Comparison of ENCODE assay signal across 21 cellular contexts in genomic region chr14:96284430-96284829, GRCh38. TPM values are rescaled to one million over a fixed set of nuclear protein-coding genes. Genes with fewer than 3 reads are reported as not detected.
DNase-seq lines count a peak whose midpoint lies in the region; ATAC-seq, FAIRE-seq and TF ChIP-seq lines count a peak whose summit lies in the region.
"Had no signal": no experiment of that assay in that cellular context is flagged by ENCODE, and none has a peak within 500 bp of the region (broad histone marks: within the 10 kb centered on the region; RNA-seq: fewer than 3 reads in every experiment).

No MANE protein-coding gene starts in this region.

- WGBS in smooth muscle cell (ENCODE audit: low lambda C conversion rate): 92% methylated on average over 1 of the region's 1 CpG

- peak overlapping the region; percentile 92 for H3K27ac ChIP-seq in smooth muscle cell (ENCODE audit: low read depth)
- H3K27ac ChIP-seq: A549, C4-2B had no signal

- H3K4me1 Mint-ChIP-seq in T-helper 17 cell: peaks cover 2% of the 10 kb centered on the region
- H3K4me1 Mint-ChIP-seq in mesothelial cell of epicardium: peaks cover 60% of the 10 kb centered on the region
- H3K4me1 Mint-ChIP-seq: CD4-positive, alpha-beta memory T cell had no signal

- H3K4me3 ChIP-seq in smooth muscle cell: no peak overlapping the region
- H3K4me3 ChIP-seq: A549, HAP-1 had no signal

- DNase-seq in T-helper 17 cell (no peak), mesothelial cell of epicardium (ENCODE audit: low spot score in 2 of 2, unreplicated experiment in 2 of 2) (no peak), smooth muscle cell (lab: John Stamatoyannopoulos, UW; ENCODE audit: unreplicated experiment) (no peak), SIG-M5 (lab: John Stamatoyannopoulos, UW) (no peak)
- DNase-seq in effector CD4-positive, alpha-beta T cell: no peak
- DNase-seq: BE2C; CD4-positive, alpha-beta memory T cell; DMS153; DMS79 treated with DMSO at 0.1 percent for 48 hours; EL; IMR-90 had no signal

- H3K27ac Mint-ChIP-seq in T-helper 17 cell (peak overlapping the region; percentile 57), mesothelial cell of epicardium (peak overlapping the region; percentile 96)

- H2AFZ ChIP-seq in smooth muscle cell (ENCODE audit: low read depth): no peak overlapping the region

- no peaks in the 10 kb centered on the region for H3K27me3 ChIP-seq in smooth muscle cell (ENCODE audit: low read depth)
- H3K27me3 ChIP-seq: BE2C had no signal

- H3K4me2 ChIP-seq in smooth muscle cell: no peak overlapping the region
- H3K4me2 ChIP-seq: A549 had no signal

- FAIRE-seq in islet of Langerhans (lab: Jason Lieb, UNC): peak; percentile 47
- FAIRE-seq: A549, D721Med, G401.6, GM12892, GM19239, H1 had no signal

- ATAC-seq in T-helper 17 cell (no peak), GM19467 (IDR thresholded peaks at IDR 0.05; ENCODE audit: unreplicated experiment) (no peak)
- ATAC-seq: A549 had no signal

- H3K79me2 ChIP-seq in smooth muscle cell (ENCODE audit: low read depth): no peaks in the 10 kb centered on the region

- no peaks in the 10 kb centered on the region for H3K36me3 ChIP-seq in smooth muscle cell (ENCODE audit: low read depth)
- H3K36me3 ChIP-seq: BE2C had no signal

- H3K4me3 Mint-ChIP-seq in T-helper 17 cell: no peak overlapping the region
- no peak overlapping the region for H3K4me3 Mint-ChIP-seq in mesothelial cell of epicardium
- H3K4me3 Mint-ChIP-seq: CD4-positive, alpha-beta memory T cell had no signal

- H3F3A ChIP-seq in smooth muscle cell (ENCODE audit: low read depth): peaks cover 10% of the 10 kb centered on the region

- no peaks in the 10 kb centered on the region for H3K9me3 Mint-ChIP-seq in mesothelial cell of epicardium
- H3K9me3 Mint-ChIP-seq: CD4-positive, alpha-beta memory T cell had no signal

- peak; percentile 33 for TF ChIP-seq CTCF in mesothelial cell of epicardium (IDR thresholded peaks at IDR 0.05; ENCODE audit: unreplicated experiment)
- no peak for TF ChIP-seq CTCF in smooth muscle cell (IDR thresholded peaks at IDR 0.05; ENCODE audit: borderline replicate concordance, insufficient read depth, poor library complexity, severe bottlenecking)

- H4K20me1 ChIP-seq in smooth muscle cell (ENCODE audit: low read depth): no peaks in the 10 kb centered on the region

- no peaks in the 10 kb centered on the region for H3K27me3 Mint-ChIP-seq in T-helper 17 cell
- no peaks in the 10 kb centered on the region for H3K27me3 Mint-ChIP-seq in mesothelial cell of epicardium (ENCODE audit: low read depth)
- H3K27me3 Mint-ChIP-seq: CD4-positive, alpha-beta memory T cell had no signal

- peaks cover 12% of the 10 kb centered on the region for H3K36me3 Mint-ChIP-seq in T-helper 17 cell (ENCODE audit: low read depth)
- peaks cover 14% of the 10 kb centered on the region for H3K36me3 Mint-ChIP-seq in mesothelial cell of epicardium

- H3K9me3 ChIP-seq in T-helper 17 cell (ENCODE audit: control insufficient read depth, low read length, poor library complexity, severe bottlenecking) (no peaks in the 10 kb centered on the region), smooth muscle cell (replicated peaks; ENCODE audit: low read depth) (no peaks in the 10 kb centered on the region)
- H3K9me3 ChIP-seq: A549, BE2C, HAP-1 had no signal

- peaks cover 19% of the 10 kb centered on the region for H3K4me1 ChIP-seq in smooth muscle cell (ENCODE audit: low read depth)
- H3K4me1 ChIP-seq: HAP-1 had no signal

- no peak overlapping the region for H3K9ac ChIP-seq in smooth muscle cell (ENCODE audit: low read depth)

RNA-seq across cellular contexts. Expression of gene BDKRB1, which starts 28.4 kb away (rescaled TPM):
- total RNA-seq in T-helper 17 cell (not detected), mesothelial cell of epicardium (10.4 to 12.5 TPM (median 10.9 TPM) in 3 replicates), smooth muscle cell (17.5 and 28.2 TPM in 2 replicates)
- polyA plus RNA-seq in smooth muscle cell: 29.3 and 39.6 TPM in 2 replicates
- total RNA-seq: CD4-positive, alpha-beta memory T cell; H1 had no signal
- polyA plus RNA-seq: CD4-positive, alpha-beta memory T cell had no signal

Comparison
In these comparisons a context has a peak if more than half of its experiments do, and no peak if none do; other contexts are left out.
1. RNA of gene BDKRB1, which starts 28.4 kb away (total RNA-seq): 17.5 to 28.2 TPM in smooth muscle cell and 10.4 to 12.5 TPM in mesothelial cell of epicardium; not detected in T-helper 17 cell; every median in the first group is over 10 times any median in the second.